In the genomic region with DNA sequence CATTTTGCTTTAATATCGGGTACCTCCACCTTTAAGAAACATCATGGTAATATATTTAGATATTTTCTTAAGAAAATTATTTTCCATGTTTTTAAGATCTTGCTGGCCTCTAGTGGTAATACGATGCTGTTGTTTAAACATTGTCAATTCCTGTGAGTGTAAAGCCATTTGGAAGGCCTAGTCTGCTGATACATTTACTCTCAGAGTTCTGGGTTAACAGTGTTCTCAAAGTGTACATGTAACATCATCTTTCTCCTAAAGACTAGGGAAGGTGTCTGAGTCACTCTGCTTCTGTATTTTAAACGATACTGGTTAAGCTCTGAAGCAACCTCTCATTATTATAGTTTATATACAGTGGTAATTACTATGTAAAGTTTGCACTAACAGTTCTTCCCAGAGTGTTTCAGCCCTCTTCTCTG, we compare ENCODE assay signal across 8 cellular contexts.
DNase-seq lines count a peak whose midpoint lies in the region; ATAC-seq and TF ChIP-seq lines count a peak whose summit lies in the region.

No MANE protein-coding gene starts in this region.

- no peak overlapping the region for H3K27ac ChIP-seq in naive thymus-derived CD4-positive, alpha-beta T cell (ENCODE audit: low read depth, low read length)
- H3K27ac ChIP-seq in gastrocnemius medialis = no peak overlapping the region

- H3K36me3 Mint-ChIP-seq in naive thymus-derived CD4-positive, alpha-beta T cell = no peaks in the 10 kb centered on the region

- H3K27ac Mint-ChIP-seq in naive thymus-derived CD4-positive, alpha-beta T cell = no peak overlapping the region

- peaks cover 0 to 1% (median 0%) of the 10 kb centered on the region in 7 donors for H3K4me1 Mint-ChIP-seq in naive thymus-derived CD4-positive, alpha-beta T cell

- no peaks in the 10 kb centered on the region for H3K9me3 ChIP-seq in naive thymus-derived CD4-positive, alpha-beta T cell (ENCODE audit: control insufficient read depth in 2 of 3, low read length in 3 of 3)
- no peaks in the 10 kb centered on the region for H3K9me3 ChIP-seq in gastrocnemius medialis

- H3K36me3 ChIP-seq in naive thymus-derived CD4-positive, alpha-beta T cell (ENCODE audit: control insufficient read depth in 2 of 3, insufficient read depth in 3 of 3, low read length in 3 of 3) = no peaks in the 10 kb centered on the region
- H3K36me3 ChIP-seq in gastrocnemius medialis = no peaks in the 10 kb centered on the region

- POLR2A ChIA-PET in naive thymus-derived CD4-positive, alpha-beta T cell (lab: Charles Lee) = no interaction called here
- POLR2A ChIA-PET in GM10248 (lab: Yijun Ruan, JAX) = no interaction called here

- H3K4me3 ChIP-seq in naive thymus-derived CD4-positive, alpha-beta T cell (ENCODE audit: low read length) = no peak overlapping the region
- H3K4me3 ChIP-seq in gastrocnemius medialis = no peak overlapping the region

- CTCF ChIA-PET in naive thymus-derived CD4-positive, alpha-beta T cell (lab: Charles Lee) = no interaction called here
- CTCF ChIA-PET in GM10248 (lab: Yijun Ruan, JAX) = interaction anchor here (1.5 to 3.9 kb wide), 3 partner anchors 17 to 251 kb away, joined by 3 to 20 read pairs (median 6); no protein-coding TSS in a partner anchor

- H3K27me3 ChIP-seq in naive thymus-derived CD4-positive, alpha-beta T cell (ENCODE audit: control insufficient read depth in 2 of 2, insufficient read depth in 2 of 2, low read length in 2 of 2) = no peaks in the 10 kb centered on the region
- no peaks in the 10 kb centered on the region for H3K27me3 ChIP-seq in gastrocnemius medialis

- no peaks in the 10 kb centered on the region for H3K4me1 ChIP-seq in naive thymus-derived CD4-positive, alpha-beta T cell (ENCODE audit: control insufficient read depth in 2 of 2, insufficient read depth in 2 of 2, low read length in 2 of 2)
- H3K4me1 ChIP-seq in gastrocnemius medialis = peaks cover 3% of the 10 kb centered on the region in 2 donors

- H3K9me3 Mint-ChIP-seq in naive thymus-derived CD4-positive, alpha-beta T cell = no peaks in the 10 kb centered on the region

- ATAC-seq in naive thymus-derived CD4-positive, alpha-beta T cell = peak; percentile 54
- no peak for ATAC-seq in gastrocnemius medialis

- intact Hi-C loops in naive thymus-derived CD4-positive, alpha-beta T cell (cut with micrococcal nuclease) = no loop called here
- intact Hi-C loops in gastrocnemius medialis (cut with DNase I; ENCODE audit: low total_unique reads) = no loop called here

- no peak overlapping the region for H3K4me3 Mint-ChIP-seq in naive thymus-derived CD4-positive, alpha-beta T cell

- peaks cover 0 to 10% (median 0%) of the 10 kb centered on the region in 5 donors for H3K27me3 Mint-ChIP-seq in naive thymus-derived CD4-positive, alpha-beta T cell

- TF ChIP-seq CTCF in GM10248 (IDR thresholded peaks at IDR 0.05; ENCODE audit: control extremely low read depth, extremely low read depth, low read depth, missing control alignments) (no peak), gastrocnemius medialis (IDR thresholded peaks at IDR 0.05 in 4 of 5, conservative IDR thresholded peaks at IDR 0.05 in 1 of 5) (peak in 1 of 5 experiments; percentile 35)

- no peak for TF ChIP-seq POLR2A in gastrocnemius medialis (IDR thresholded peaks at IDR 0.05)

- in situ Hi-C loops in gastrocnemius medialis (cut with MboI; ENCODE audit: low sequenced_read_pairs in 4 of 4) = loop anchor here in 3 of 4 donors (10.0 to 25.0 kb wide), 3 partner anchors 204 to 248 kb away; a partner anchor contains a TSS

- peak; percentile 79 for DNase-seq in ELR (ENCODE audit: low read depth)
- DNase-seq in NCI-H2227 (lab: John Stamatoyannopoulos, UW; ENCODE audit: unreplicated experiment) = peak; percentile 43
- DNase-seq in dermis blood vessel endothelial cell = peak; percentile 77
- DNase-seq in naive thymus-derived CD4-positive, alpha-beta T cell = no peak
- no peak for DNase-seq in NCI-H524 treated with DMSO at 0.1 percent for 48 hours (lab: John Stamatoyannopoulos, UW)
- DNase-seq in NCI-H2107 (lab: John Stamatoyannopoulos, UW) = no peak
- no peak for DNase-seq in GM10248 (ENCODE audit: extremely low spot score)
- no peak for DNase-seq in gastrocnemius medialis

Comparison
In these comparisons a context has a peak if more than half of its experiments do, and no peak if none do; other contexts are left out.
1. DNase-seq: peak in ELR (single experiment), NCI-H2227 (single experiment) and dermis blood vessel endothelial cell (single experiment); none in naive thymus-derived CD4-positive, alpha-beta T cell (0 of 9), NCI-H524 treated with DMSO at 0.1 percent for 48 hours (single experiment), NCI-H2107 (single experiment), GM10248 (single experiment) and gastrocnemius medialis (0 of 2).